6 cellular contexts compared by ENCODE assay signal in the genomic region with DNA sequence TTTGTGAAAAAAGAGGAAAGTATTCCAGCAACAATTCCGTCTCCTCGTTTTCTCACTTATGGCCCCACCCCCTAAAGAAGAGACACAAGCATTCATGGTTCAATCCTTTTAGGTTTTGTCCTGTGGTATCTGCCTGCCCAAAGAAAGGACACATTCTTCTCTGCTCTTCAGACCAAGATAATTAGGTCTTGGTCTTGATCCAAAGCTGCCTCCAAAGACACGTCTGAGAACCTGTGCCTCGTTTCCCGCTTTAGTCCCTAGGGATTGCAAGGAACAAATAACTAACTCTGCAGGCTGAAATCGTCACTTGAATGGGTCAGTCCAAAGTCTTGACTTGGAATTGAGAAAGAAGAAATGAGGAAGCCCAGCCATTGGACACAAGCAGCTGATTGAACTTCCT.
"Had no signal": no experiment of that assay in that cellular context is flagged by ENCODE, and none has a peak within 500 bp of the region (broad histone marks: within the 10 kb centered on the region; RNA-seq: fewer than 3 reads in every experiment).

No MANE protein-coding gene starts in this region.

- H2AFZ ChIP-seq: GM23248 had no signal

- DNase-seq: GM23248, H9, HCEC 1CT, IMR-90, KG1 had no signal

- H3K4me3 ChIP-seq: GM23248, K562 had no signal

- H3K27ac ChIP-seq: GM23248 had no signal
